ENCODE assay signal across 25 cellular contexts in the genomic region with DNA sequence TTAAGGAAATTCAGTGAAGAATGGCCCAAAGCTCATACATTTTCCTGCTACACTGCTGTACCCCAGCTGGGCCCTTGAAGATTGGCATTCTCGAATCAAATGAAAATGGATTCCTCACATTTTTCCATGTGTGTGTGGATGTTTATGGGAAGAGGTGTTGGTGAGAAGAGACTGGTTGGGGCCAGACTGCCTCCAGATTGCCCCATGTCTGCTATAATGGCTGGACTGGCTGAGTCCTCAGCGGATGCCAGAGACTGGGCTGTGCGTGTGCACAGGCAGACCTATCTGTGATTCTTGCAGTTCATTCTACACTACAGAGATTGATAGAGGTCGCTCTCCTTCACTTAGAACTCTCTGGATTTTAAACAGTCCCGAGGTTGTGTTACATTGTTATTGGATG.
DNase-seq lines count a peak whose midpoint lies in the region; ATAC-seq and TF ChIP-seq lines count a peak whose summit lies in the region.
"Had no signal": no experiment of that assay in that cellular context is flagged by ENCODE, and none has a peak within 500 bp of the region (broad histone marks: within the 10 kb centered on the region; RNA-seq: fewer than 3 reads in every experiment).

No MANE protein-coding gene starts in this region.

- ATAC-seq in left lobe of liver (no peak), HG03280 (IDR thresholded peaks at IDR 0.05; ENCODE audit: unreplicated experiment) (no peak), GM18861 (IDR thresholded peaks at IDR 0.05; ENCODE audit: unreplicated experiment) (no peak)
- ATAC-seq: CD8-positive, alpha-beta T cell; Panc1 had no signal

- H3K18ac ChIP-seq in trophoblast cell (ENCODE audit: low read length) = no peak overlapping the region

- 79% methylated on average over 5 of the region's 5 CpGs for WGBS in smooth muscle cell (ENCODE audit: low lambda C conversion rate)
- WGBS in trophoblast cell (ENCODE audit: extremely low coverage, insufficient coverage, insufficient read length) = no CpG with 5 or more reads among the region's 5 CpGs

- no peak overlapping the region for H3K14ac ChIP-seq in trophoblast cell (ENCODE audit: low read length)

- no peak for TF ChIP-seq CTCF in AG10803 (conservative IDR thresholded peaks at IDR 0.05; ENCODE audit: low read length)
- no peak for TF ChIP-seq CTCF in smooth muscle cell (IDR thresholded peaks at IDR 0.05; ENCODE audit: borderline replicate concordance, insufficient read depth, poor library complexity, severe bottlenecking)

- H3K36me3 ChIP-seq in smooth muscle cell (ENCODE audit: low read depth) = no peaks in the 10 kb centered on the region
- no peaks in the 10 kb centered on the region for H3K36me3 ChIP-seq in trophoblast cell (ENCODE audit: control insufficient read depth in 1 of 2, insufficient read depth in 2 of 2, low read length in 2 of 2)

- no peaks in the 10 kb centered on the region for H3K79me1 ChIP-seq in trophoblast cell (ENCODE audit: low read length)

- H2BK120ac ChIP-seq in trophoblast cell (ENCODE audit: insufficient read depth, low read length, poor library complexity) = no peak overlapping the region

- no peaks in the 10 kb centered on the region for H4K20me1 ChIP-seq in smooth muscle cell (ENCODE audit: low read depth)

- H3K4me1 ChIP-seq in smooth muscle cell (ENCODE audit: low read depth) = no peaks in the 10 kb centered on the region
- peaks cover 0 to 4% of the 10 kb centered on the region in 2 experiments for H3K4me1 ChIP-seq in trophoblast cell (ENCODE audit: control insufficient read depth in 1 of 2, insufficient read depth in 2 of 2, low read length in 2 of 2)
- H3K4me1 ChIP-seq: Caco-2 had no signal

- H4K91ac ChIP-seq in trophoblast cell (ENCODE audit: low read depth, low read length) = no peak overlapping the region

- H2BK12ac ChIP-seq in trophoblast cell (ENCODE audit: low read length) = no peak overlapping the region

- H3K27me3 ChIP-seq in smooth muscle cell (ENCODE audit: low read depth) (no peaks in the 10 kb centered on the region), trophoblast cell (ENCODE audit: insufficient read depth, low read length) (no peaks in the 10 kb centered on the region)

- no peak overlapping the region for H2AK5ac ChIP-seq in trophoblast cell (ENCODE audit: low read length)

- DNase-seq in AG10803 (ENCODE audit: low read depth) (peak; percentile 18), amniotic epithelial cell (ENCODE audit: low read depth) (peak; percentile 15), left lobe of liver (ENCODE audit: low spot score) (peak; percentile 14), smooth muscle cell (lab: John Stamatoyannopoulos, UW; ENCODE audit: unreplicated experiment) (no peak), cerebellar cortex (ENCODE audit: low spot score) (no peak), trophoblast cell (no peak)
- DNase-seq: Caco-2; CD8-positive, alpha-beta T cell; DMS79; H7; MM.1S; NCI-H1417; NCI-H1694; NCI-H2081; NCI-H2171; NCI-H226; NCI-H510A; NCI-H69; SHP77 treated with DMSO at 0.1 percent for 48 hours had no signal

- H2AFZ ChIP-seq in smooth muscle cell (ENCODE audit: low read depth) = peak overlapping the region; percentile 39
- no peak overlapping the region for H2AFZ ChIP-seq in trophoblast cell (ENCODE audit: insufficient read depth, low read length, poor library complexity)

- no peak overlapping the region for H2BK5ac ChIP-seq in trophoblast cell (ENCODE audit: low read depth, low read length, poor library complexity)

- H4K8ac ChIP-seq in trophoblast cell (ENCODE audit: low read depth, low read length) = no peak overlapping the region

- H3K9me3 ChIP-seq in smooth muscle cell (replicated peaks; ENCODE audit: low read depth) (no peaks in the 10 kb centered on the region), trophoblast cell (ENCODE audit: insufficient read depth, low read depth, low read length) (no peaks in the 10 kb centered on the region)
- H3K9me3 ChIP-seq: Caco-2 had no signal

- no peak overlapping the region for H3K27ac ChIP-seq in smooth muscle cell (ENCODE audit: low read depth)
- no peak overlapping the region for H3K27ac ChIP-seq in trophoblast cell (ENCODE audit: low read depth, low read length)
- H3K27ac ChIP-seq: C4-2B, KMS-11, SK-N-MC had no signal

- no peak overlapping the region for H3K4ac ChIP-seq in trophoblast cell (ENCODE audit: low read depth, low read length)

- H3K4me2 ChIP-seq in smooth muscle cell = no peak overlapping the region
- no peak overlapping the region for H3K4me2 ChIP-seq in trophoblast cell (ENCODE audit: low read length)
- H3K4me2 ChIP-seq: KMS-11 had no signal

- no peaks in the 10 kb centered on the region for H3F3A ChIP-seq in smooth muscle cell (ENCODE audit: low read depth)

- H3K23ac ChIP-seq in trophoblast cell (ENCODE audit: low read length) = no peak overlapping the region

- no peaks in the 10 kb centered on the region for H3K79me2 ChIP-seq in smooth muscle cell (ENCODE audit: low read depth)
- no peaks in the 10 kb centered on the region for H3K79me2 ChIP-seq in trophoblast cell (ENCODE audit: control insufficient read depth, insufficient read depth, low read length, poor library complexity)

- H3K9ac ChIP-seq in smooth muscle cell (ENCODE audit: low read depth) (no peak overlapping the region), trophoblast cell (ENCODE audit: low read length) (no peak overlapping the region)
- H3K9ac ChIP-seq: KMS-11 had no signal

- H3K4me3 ChIP-seq in AG10803 (ENCODE audit: low read length) (no peak overlapping the region), smooth muscle cell (no peak overlapping the region), trophoblast cell (ENCODE audit: low read depth, low read length) (no peak overlapping the region)
- H3K4me3 ChIP-seq: SK-N-MC had no signal

- H4K12ac ChIP-seq in trophoblast cell (ENCODE audit: low read depth, low read length) = no peak overlapping the region

Comparison
In these comparisons a context has a peak if more than half of its experiments do, and no peak if none do; other contexts are left out.
1. DNase-seq: peak in AG10803 (single experiment), amniotic epithelial cell (single experiment) and left lobe of liver (single experiment); none in smooth muscle cell (single experiment), cerebellar cortex (single experiment) and trophoblast cell (0 of 2).